8 cellular contexts compared by ENCODE assay signal in the genomic region with DNA sequence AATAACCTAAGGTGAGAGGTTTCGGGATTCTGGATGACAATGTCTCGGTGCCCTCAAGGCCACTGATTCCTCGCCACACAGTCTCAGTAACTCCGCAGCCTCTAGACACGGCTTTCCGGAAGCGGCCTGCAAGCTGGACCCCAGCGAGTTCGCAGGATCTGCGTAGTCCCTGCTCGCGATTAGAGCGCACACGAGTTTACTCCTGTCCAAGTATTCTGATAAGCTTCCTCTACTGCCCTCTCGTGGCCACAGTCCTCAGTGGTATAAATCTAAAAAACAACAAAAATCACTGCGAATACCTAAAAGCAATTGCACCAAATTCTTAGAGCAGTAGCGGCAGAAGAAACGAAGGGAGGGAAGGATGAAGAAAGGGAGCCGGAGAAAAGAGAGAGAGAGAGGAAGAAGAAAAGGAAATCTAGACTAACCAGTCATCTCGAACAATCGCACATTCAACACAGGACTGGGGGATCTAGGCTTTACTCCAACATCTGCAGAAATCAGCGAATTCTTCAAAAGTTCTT. TPM values are rescaled to one million over a fixed set of nuclear protein-coding genes. Genes with fewer than 3 reads are reported as not detected.
DNase-seq lines count a peak whose midpoint lies in the region; ATAC-seq and TF ChIP-seq lines count a peak whose summit lies in the region.

No MANE protein-coding gene starts in this region.

- H3K4me1 Mint-ChIP-seq in activated CD4-positive, alpha-beta T cell treated with anti-CD3 and anti-CD28 coated beads, Interleukin-2, amount 10 ng/mL, durations not matched to agents 24 days and 14 days = peaks cover 10% of the 10 kb centered on the region
- H3K4me1 Mint-ChIP-seq in dendritic cell treated with granulocyte-macrophage colony-stimulating factor and Interleukin-4, amounts not matched to agents 40 ng/mL and 50 ng/mL, for 4 days (ENCODE audit: low read depth) = peaks cover 39% of the 10 kb centered on the region

- H3K36me3 ChIP-seq in left lung = no peaks in the 10 kb centered on the region

- peaks cover 46% of the 10 kb centered on the region for H3K27me3 Mint-ChIP-seq in activated CD4-positive, alpha-beta T cell treated with anti-CD3 and anti-CD28 coated beads, Interleukin-2, amount 10 ng/mL, durations not matched to agents 24 days and 14 days
- H3K27me3 Mint-ChIP-seq in dendritic cell treated with granulocyte-macrophage colony-stimulating factor and Interleukin-4, amounts not matched to agents 40 ng/mL and 50 ng/mL, for 4 days = peaks cover 50% of the 10 kb centered on the region

- intact Hi-C loops in activated CD4-positive, alpha-beta T cell treated with anti-CD3 and anti-CD28 coated beads, Interleukin-2, amount 10 ng/mL, durations not matched to agents 24 days and 14 days (cut with micrococcal nuclease) = loop anchor here (1.0 to 10.0 kb wide), 3 partner anchors 113 to 360 kb away; no protein-coding TSS in a partner anchor
- intact Hi-C loops in dendritic cell treated with granulocyte-macrophage colony-stimulating factor and Interleukin-4, amounts not matched to agents 40 ng/mL and 50 ng/mL, for 4 days (cut with micrococcal nuclease) = loop anchor here (1.0 to 2.0 kb wide), 3 partner anchors 113 to 224 kb away; no protein-coding TSS in a partner anchor
- intact Hi-C loops in left lung (cut with DNase I) = loop anchor here in 1 of 2 donors (10.0 kb wide), 1 partner anchor 220 kb away; no protein-coding TSS in a partner anchor

- no peaks in the 10 kb centered on the region for H3K9me3 ChIP-seq in left lung

- H3K9me3 Mint-ChIP-seq in activated CD4-positive, alpha-beta T cell treated with anti-CD3 and anti-CD28 coated beads, Interleukin-2, amount 10 ng/mL, durations not matched to agents 24 days and 14 days = no peaks in the 10 kb centered on the region
- H3K9me3 Mint-ChIP-seq in dendritic cell treated with granulocyte-macrophage colony-stimulating factor and Interleukin-4, amounts not matched to agents 40 ng/mL and 50 ng/mL, for 4 days = no peaks in the 10 kb centered on the region

- no peak overlapping the region for H3K27ac Mint-ChIP-seq in activated CD4-positive, alpha-beta T cell treated with anti-CD3 and anti-CD28 coated beads, Interleukin-2, amount 10 ng/mL, durations not matched to agents 24 days and 14 days
- peak overlapping the region; percentile 89 for H3K27ac Mint-ChIP-seq in dendritic cell treated with granulocyte-macrophage colony-stimulating factor and Interleukin-4, amounts not matched to agents 40 ng/mL and 50 ng/mL, for 4 days

- ATAC-seq in GM18861 (IDR thresholded peaks at IDR 0.05; ENCODE audit: unreplicated experiment) (peak; percentile 79), HG03378 (IDR thresholded peaks at IDR 0.05; ENCODE audit: unreplicated experiment) (peak; percentile 69), left lung (peak; percentile 87)

- H3K4me3 ChIP-seq in left lung = peak overlapping the region; percentile 90 to 95

- in situ Hi-C loops in ACHN (cut with HindIII; ENCODE audit: low pct_ligation_motif_present, low pct_unique_long_range_greater_than_20kb, low sequenced_read_pairs) = no loop called here

- peaks cover 0 to 33% of the 10 kb centered on the region in 2 donors for H3K27me3 ChIP-seq in left lung

- H3K4me1 ChIP-seq in left lung = peaks cover 8 to 38% of the 10 kb centered on the region in 2 donors

- peak overlapping the region; percentile 70 to 89 for H3K27ac ChIP-seq in left lung

- DNase-seq in ACHN (peak; percentile 90), NCI-H510A (lab: John Stamatoyannopoulos, UW) (peak; percentile 82), left lung (peak; percentile 87 to 88)
- peak; percentile 92 for DNase-seq in activated CD4-positive, alpha-beta T cell treated with anti-CD3 and anti-CD28 coated beads, Interleukin-2, amount 10 ng/mL, durations not matched to agents 24 days and 14 days
- DNase-seq in stimulated activated CD4-positive, alpha-beta T cell treated with anti-CD3 and anti-CD28 coated beads, Interleukin-2, amount 100 ng/mL, for 4 hours (ENCODE audit: low read depth) = peak; percentile 59

- TF ChIP-seq CTCF in left lung (IDR thresholded peaks at IDR 0.05) = peak; percentile 64 to 72

- no peaks in the 10 kb centered on the region for H3K36me3 Mint-ChIP-seq in activated CD4-positive, alpha-beta T cell treated with anti-CD3 and anti-CD28 coated beads, Interleukin-2, amount 10 ng/mL, durations not matched to agents 24 days and 14 days (ENCODE audit: low read depth)
- H3K36me3 Mint-ChIP-seq in dendritic cell treated with granulocyte-macrophage colony-stimulating factor and Interleukin-4, amounts not matched to agents 40 ng/mL and 50 ng/mL, for 4 days (ENCODE audit: low read depth) = peaks cover 8% of the 10 kb centered on the region

- H3K4me3 Mint-ChIP-seq in activated CD4-positive, alpha-beta T cell treated with anti-CD3 and anti-CD28 coated beads, Interleukin-2, amount 10 ng/mL, durations not matched to agents 24 days and 14 days = peak overlapping the region; percentile 73
- H3K4me3 Mint-ChIP-seq in dendritic cell treated with granulocyte-macrophage colony-stimulating factor and Interleukin-4, amounts not matched to agents 40 ng/mL and 50 ng/mL, for 4 days = peak overlapping the region; percentile 98

RNA-seq across cellular contexts. Expression of a gene that starts 1.1 kb away (rescaled TPM):
- not detected in 2 replicates for total RNA-seq in activated CD4-positive, alpha-beta T cell treated with anti-CD3 and anti-CD28 coated beads, Interleukin-2, amount 10 ng/mL, durations not matched to agents 24 days and 14 days
- 10 to 100 TPM; 73.5 to 92.8 TPM for total RNA-seq in left lung

Comparison
In these comparisons a context has a peak if more than half of its experiments do, and no peak if none do; other contexts are left out.
1. Peak in every context shown above with its lines: DNase-seq, ATAC-seq, H3K4me3 ChIP-seq and H3K27ac ChIP-seq.
2. RNA of a gene that starts 1.1 kb away (total RNA-seq): 73.5 to 92.8 TPM in left lung; not detected in activated CD4-positive, alpha-beta T cell treated with anti-CD3 and anti-CD28 coated beads, Interleukin-2, amount 10 ng/mL, durations not matched to agents 24 days and 14 days; every median in the first group is over 10 times any median in the second.